ENCODE assay signal across 1 cellular context in genomic region chr3:179265875-179266274, GRCh38.
TF ChIP-seq lines count a peak whose summit lies in the region.

No MANE protein-coding gene starts in this region.

TF ChIP-seq in GM23338, 12 proteins besides CTCF, POLR2A, EP300 and RAD21 (continued from another document):
- TF ChIP-seq ZNF462 (CRISPR knock-in tag; IDR thresholded peaks at IDR 0.05) (no peak), ETS1 (IDR thresholded peaks at IDR 0.05) (no peak)
